30 cellular contexts compared by ENCODE assay signal in the genomic region with DNA sequence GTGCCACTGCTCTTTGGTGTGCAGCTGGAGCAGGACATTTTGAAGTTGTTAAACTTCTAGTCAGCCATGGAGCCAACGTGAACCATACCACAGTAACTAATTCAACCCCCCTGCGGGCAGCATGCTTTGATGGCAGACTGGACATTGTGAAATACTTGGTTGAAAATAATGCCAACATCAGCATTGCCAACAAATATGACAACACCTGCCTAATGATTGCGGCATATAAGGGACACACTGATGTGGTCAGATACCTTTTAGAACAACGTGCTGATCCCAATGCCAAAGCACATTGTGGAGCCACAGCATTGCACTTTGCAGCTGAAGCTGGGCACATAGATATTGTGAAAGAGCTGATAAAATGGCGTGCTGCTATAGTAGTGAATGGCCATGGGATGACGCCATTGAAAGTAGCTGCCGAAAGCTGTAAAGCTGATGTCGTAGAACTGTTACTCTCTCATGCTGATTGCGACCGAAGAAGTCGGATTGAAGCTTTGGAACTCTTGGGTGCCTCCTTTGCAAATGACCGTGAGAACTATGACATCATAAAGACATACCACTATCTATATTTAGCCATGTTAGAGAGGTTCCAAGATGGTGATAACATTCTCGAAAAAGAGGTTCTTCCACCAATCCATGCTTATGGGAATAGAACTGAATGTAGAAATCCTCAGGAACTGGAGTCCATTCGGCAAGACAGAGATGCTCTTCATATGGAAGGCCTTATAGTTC. TPM values are rescaled to one million over a fixed set of nuclear protein-coding genes. Genes with fewer than 3 reads are reported as not detected.
DNase-seq lines count a peak whose midpoint lies in the region; ATAC-seq and TF ChIP-seq lines count a peak whose summit lies in the region.
"Had no signal": no experiment of that assay in that cellular context is flagged by ENCODE, and none has a peak within 500 bp of the region (broad histone marks: within the 10 kb centered on the region; RNA-seq: fewer than 3 reads in every experiment).

No MANE protein-coding gene starts in this region.

- H3K27ac ChIP-seq in smooth muscle cell (ENCODE audit: low read depth) = peak overlapping the region; percentile 44
- H3K27ac ChIP-seq: 22Rv1, HL-60, pancreas, upper lobe of left lung had no signal

- H3K9me3 Mint-ChIP-seq in activated CD4-positive, alpha-beta T cell treated with anti-CD3 and anti-CD28 coated beads, Interleukin-2, amount 10 ng/mL, durations not matched to agents 24 days and 14 days = no peaks in the 10 kb centered on the region
- no peaks in the 10 kb centered on the region for H3K9me3 Mint-ChIP-seq in activated naive CD8-positive, alpha-beta T cell treated with anti-CD3 and anti-CD28 coated beads for 36 hours
- H3K9me3 Mint-ChIP-seq: activated T-helper 17 cell treated with anti-CD3 and anti-CD28 coated beads, Interleukin-2, amount 50 U/mL, for 72 hours; central memory CD8-positive, alpha-beta T cell; HFFc6 had no signal

- peaks cover 42% of the 10 kb centered on the region for H3K36me3 Mint-ChIP-seq in activated CD4-positive, alpha-beta T cell treated with anti-CD3 and anti-CD28 coated beads, Interleukin-2, amount 10 ng/mL, durations not matched to agents 24 days and 14 days (ENCODE audit: low read depth)
- peaks cover 36% of the 10 kb centered on the region for H3K36me3 Mint-ChIP-seq in activated naive CD8-positive, alpha-beta T cell treated with anti-CD3 and anti-CD28 coated beads for 36 hours

- H3K4me1 ChIP-seq in smooth muscle cell (ENCODE audit: low read depth) = no peaks in the 10 kb centered on the region

- H3K4me1 Mint-ChIP-seq in activated CD4-positive, alpha-beta T cell treated with anti-CD3 and anti-CD28 coated beads, Interleukin-2, amount 10 ng/mL, durations not matched to agents 24 days and 14 days = peaks cover 37% of the 10 kb centered on the region
- peaks cover 68% of the 10 kb centered on the region for H3K4me1 Mint-ChIP-seq in activated naive CD8-positive, alpha-beta T cell treated with anti-CD3 and anti-CD28 coated beads for 36 hours

- no peaks in the 10 kb centered on the region for H3K9me3 ChIP-seq in smooth muscle cell (replicated peaks; ENCODE audit: low read depth)
- H3K9me3 ChIP-seq: pancreas, upper lobe of left lung had no signal

- peaks cover 3% of the 10 kb centered on the region for H3K36me3 ChIP-seq in smooth muscle cell (ENCODE audit: low read depth)

- intact Hi-C loops in activated CD4-positive, alpha-beta T cell treated with anti-CD3 and anti-CD28 coated beads, Interleukin-2, amount 10 ng/mL, durations not matched to agents 24 days and 14 days (cut with micrococcal nuclease) = no loop called here
- intact Hi-C loops in left ventricle myocardium superior (cut with micrococcal nuclease) = no loop called here

- peaks cover 100% of the 10 kb centered on the region for H4K20me1 ChIP-seq in smooth muscle cell (ENCODE audit: low read depth)

- DNase-seq in activated CD4-positive, alpha-beta T cell treated with anti-CD3 and anti-CD28 coated beads, Interleukin-2, amount 10 ng/mL, durations not matched to agents 24 days and 14 days = peak; percentile 51
- DNase-seq in activated CD4-positive, alpha-beta T cell treated with anti-CD3 and anti-CD28 coated beads for 4 hours = no peak
- DNase-seq in activated naive CD8-positive, alpha-beta T cell treated with anti-CD3 and anti-CD28 coated beads for 36 hours = no peak
- DNase-seq in left ventricle myocardium superior (no peak), smooth muscle cell (lab: John Stamatoyannopoulos, UW; ENCODE audit: unreplicated experiment) (no peak), GF-D8 (lab: John Stamatoyannopoulos, UW) (no peak)
- DNase-seq: activated CD8-positive, alpha-beta memory T cell treated with anti-CD3 and anti-CD28 coated beads, Interleukin-2, amount 50 U/mL, for 4 hours; activated naive CD4-positive, alpha-beta T cell treated with anti-CD3 and anti-CD28 coated beads, Interleukin-2, amount 50 U/mL, for 16 hours; aorta; CD4-positive, CD25-positive, alpha-beta regulatory T cell; dermis blood vessel endothelial cell; HFFc6; NCI-H2171; NCI-H526; pancreas; right cardiac atrium; SIG-M5; stimulated activated CD4-positive, alpha-beta T cell treated with anti-CD3 and anti-CD28 coated beads, Interleukin-12 subunit alpha, Interleukin-12 subunit beta, amount 100 ng/mL, for 4 hours; stimulated activated CD4-positive, alpha-beta T cell treated with anti-CD3 and anti-CD28 coated beads, Interleukin-4, amount 100 ng/mL, for 1 hour; SW 1271; upper lobe of left lung had no signal

- peaks cover 90% of the 10 kb centered on the region for H3K79me2 ChIP-seq in smooth muscle cell (ENCODE audit: low read depth)

- H3K4me3 Mint-ChIP-seq in activated CD4-positive, alpha-beta T cell treated with anti-CD3 and anti-CD28 coated beads, Interleukin-2, amount 10 ng/mL, durations not matched to agents 24 days and 14 days = no peak overlapping the region
- H3K4me3 Mint-ChIP-seq in activated naive CD8-positive, alpha-beta T cell treated with anti-CD3 and anti-CD28 coated beads for 36 hours = no peak overlapping the region
- H3K4me3 Mint-ChIP-seq: activated T-helper 17 cell treated with anti-CD3 and anti-CD28 coated beads, Interleukin-2, amount 50 U/mL, for 72 hours; central memory CD8-positive, alpha-beta T cell; GM23338; HFFc6 had no signal

- WGBS in smooth muscle cell (ENCODE audit: low lambda C conversion rate) = 96% methylated on average over 14 of the region's 14 CpGs

- no peak overlapping the region for H3K4me2 ChIP-seq in smooth muscle cell
- H3K4me2 ChIP-seq: GM23338 had no signal

- H3K27me3 ChIP-seq in smooth muscle cell (ENCODE audit: low read depth) = no peaks in the 10 kb centered on the region
- H3K27me3 ChIP-seq: pancreas, upper lobe of left lung had no signal

- H3K4me3 ChIP-seq in smooth muscle cell = no peak overlapping the region
- H3K4me3 ChIP-seq: GM12878, GM23338, pancreas, upper lobe of left lung had no signal

- H2AFZ ChIP-seq in smooth muscle cell (ENCODE audit: low read depth) = no peak overlapping the region
- H2AFZ ChIP-seq: GM23338 had no signal

- peak; percentile 62 for ATAC-seq in left ventricle myocardium superior
- no peak for ATAC-seq in GM18502 (IDR thresholded peaks at IDR 0.05; ENCODE audit: poor library complexity, unreplicated experiment)
- ATAC-seq in GM18907 (IDR thresholded peaks at IDR 0.05; ENCODE audit: unreplicated experiment) = no peak
- ATAC-seq: activated T-helper 17 cell treated with anti-CD3 and anti-CD28 coated beads, Interleukin-2, amount 50 U/mL, for 72 hours; GM12878; GM23338; Panc1; pancreas had no signal

- no peak for TF ChIP-seq CTCF in smooth muscle cell (IDR thresholded peaks at IDR 0.05; ENCODE audit: borderline replicate concordance, insufficient read depth, poor library complexity, severe bottlenecking)

- no peaks in the 10 kb centered on the region for H3K27me3 Mint-ChIP-seq in activated CD4-positive, alpha-beta T cell treated with anti-CD3 and anti-CD28 coated beads, Interleukin-2, amount 10 ng/mL, durations not matched to agents 24 days and 14 days
- H3K27me3 Mint-ChIP-seq in activated naive CD8-positive, alpha-beta T cell treated with anti-CD3 and anti-CD28 coated beads for 36 hours = no peaks in the 10 kb centered on the region
- H3K27me3 Mint-ChIP-seq: activated T-helper 17 cell treated with anti-CD3 and anti-CD28 coated beads, Interleukin-2, amount 50 U/mL, for 72 hours; CD4-positive, CD25-positive, alpha-beta regulatory T cell; central memory CD8-positive, alpha-beta T cell had no signal

- no peak overlapping the region for H3K9ac ChIP-seq in smooth muscle cell (ENCODE audit: low read depth)

- no peak overlapping the region for H3K27ac Mint-ChIP-seq in activated CD4-positive, alpha-beta T cell treated with anti-CD3 and anti-CD28 coated beads, Interleukin-2, amount 10 ng/mL, durations not matched to agents 24 days and 14 days
- peak overlapping the region; percentile 34 for H3K27ac Mint-ChIP-seq in activated naive CD8-positive, alpha-beta T cell treated with anti-CD3 and anti-CD28 coated beads for 36 hours
- H3K27ac Mint-ChIP-seq: GM23338, HFFc6 had no signal

- peaks cover 22% of the 10 kb centered on the region for H3F3A ChIP-seq in smooth muscle cell (ENCODE audit: low read depth)

RNA-seq across cellular contexts. Expression of gene FEM1B, which starts 12.2 kb away (rescaled TPM):
- total RNA-seq in activated CD4-positive, alpha-beta T cell treated with anti-CD3 and anti-CD28 coated beads, Interleukin-2, amount 10 ng/mL, durations not matched to agents 24 days and 14 days = 46.2 and 51.6 TPM in 2 replicates
- 10 to 100 TPM; 37.0 to 44.1 TPM for total RNA-seq in activated naive CD8-positive, alpha-beta T cell treated with anti-CD3 and anti-CD28 coated beads for 36 hours
- 45.1 TPM for total RNA-seq in left ventricle myocardium superior
- 41.4 and 50.0 TPM in 2 replicates for total RNA-seq in smooth muscle cell
- 13.0 and 15.7 TPM in 2 replicates for polyA plus RNA-seq in smooth muscle cell
